ENCODE assay signal across 21 cellular contexts in the genomic region with DNA sequence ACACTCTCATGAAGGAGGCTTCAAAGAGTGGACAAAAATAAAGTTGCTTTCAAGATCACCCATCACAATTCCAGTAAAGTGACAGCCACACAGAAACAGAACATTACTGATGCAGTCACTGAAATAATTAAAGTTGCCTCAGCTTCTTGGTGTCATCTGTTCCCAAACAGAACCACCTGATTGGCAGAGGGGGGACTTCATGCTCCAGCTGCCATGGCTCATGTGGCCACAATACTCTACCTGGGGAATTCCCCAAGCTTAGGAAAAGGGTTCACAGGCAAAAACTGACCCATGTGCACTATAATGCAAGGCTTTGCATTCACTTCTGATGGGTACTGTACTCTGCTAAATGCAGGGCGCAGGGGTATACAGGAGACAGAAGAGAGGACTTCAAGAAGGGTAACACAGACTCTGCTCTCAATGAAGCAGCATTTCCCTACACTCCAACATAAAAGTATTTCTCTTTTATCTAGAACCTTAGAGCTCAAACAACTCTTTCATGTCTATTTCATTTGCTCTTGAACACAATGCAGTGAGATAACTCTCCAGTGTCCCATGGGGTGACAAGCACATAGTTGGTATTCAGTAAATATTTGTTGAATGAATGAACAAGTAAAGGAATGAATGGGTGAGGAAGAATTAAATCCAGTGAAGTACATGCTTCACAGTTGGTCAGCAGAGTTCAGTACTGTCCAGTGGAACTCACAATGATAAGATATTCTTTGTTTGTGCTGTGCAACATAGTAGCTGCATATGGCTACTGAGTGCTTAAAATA. TPM values are rescaled to one million over a fixed set of nuclear protein-coding genes. Genes with fewer than 3 reads are reported as not detected.
DNase-seq lines count a peak whose midpoint lies in the region; ATAC-seq and TF ChIP-seq lines count a peak whose summit lies in the region.
"Had no signal": no experiment of that assay in that cellular context is flagged by ENCODE, and none has a peak within 500 bp of the region (broad histone marks: within the 10 kb centered on the region; RNA-seq: fewer than 3 reads in every experiment).

No MANE protein-coding gene starts in this region.

- no peak overlapping the region for H3K4me3 Mint-ChIP-seq in activated naive CD4-positive, alpha-beta T cell treated with anti-CD3 and anti-CD28 coated beads for 36 hours
- H3K4me3 Mint-ChIP-seq in stimulated activated memory B cell treated with anti-CD40 and anti-IgM and Interleukin-4, amounts not matched to agents 10 μg/mL and 1 μg/mL and 100 μg/mL, for 72 hours = no peak overlapping the region
- H3K4me3 Mint-ChIP-seq in immature natural killer cell = no peak overlapping the region
- H3K4me3 Mint-ChIP-seq: activated T-cell treated with anti-CD3 and anti-CD28 coated beads, Interleukin-2, amount 50 U/mL, for 4 hours; CD4-positive, alpha-beta T cell; HFFc6; stimulated activated naive CD8-positive, alpha-beta T cell treated with anti-CD3 and anti-CD28 coated beads, Interleukin-15, Interleukin-2, amounts not matched to agents 100 ng/mL and 50 ng/mL, for 24 hours had no signal

- CTCF ChIA-PET in activated naive CD4-positive, alpha-beta T cell treated with anti-CD3 and anti-CD28 coated beads for 36 hours (lab: Charles Lee) = interaction anchor here (0.7 to 1.0 kb wide), 3 partner anchors 8 to 10 kb away, joined by 3 to 6 read pairs (median 3); a partner anchor contains a TSS

- no peak for TF ChIP-seq CTCF in GM20000 (IDR thresholded peaks at IDR 0.05; ENCODE audit: extremely low read depth, missing control alignments)

- peaks cover 1% of the 10 kb centered on the region for H3K27me3 Mint-ChIP-seq in activated naive CD4-positive, alpha-beta T cell treated with anti-CD3 and anti-CD28 coated beads for 36 hours (ENCODE audit: low read depth)
- H3K27me3 Mint-ChIP-seq in stimulated activated memory B cell treated with anti-CD40 and anti-IgM and Interleukin-4, amounts not matched to agents 10 μg/mL and 1 μg/mL and 100 μg/mL, for 72 hours = peaks cover 13% of the 10 kb centered on the region
- peaks cover 0 to 10% (median 5%) of the 10 kb centered on the region in 3 donors for H3K27me3 Mint-ChIP-seq in immature natural killer cell (ENCODE audit: low read depth in 3 of 3)
- H3K27me3 Mint-ChIP-seq: CD4-positive, alpha-beta T cell had no signal

- no peaks in the 10 kb centered on the region for H3K36me3 Mint-ChIP-seq in activated naive CD4-positive, alpha-beta T cell treated with anti-CD3 and anti-CD28 coated beads for 36 hours (ENCODE audit: low read depth)
- no peaks in the 10 kb centered on the region for H3K36me3 Mint-ChIP-seq in stimulated activated memory B cell treated with anti-CD40 and anti-IgM and Interleukin-4, amounts not matched to agents 10 μg/mL and 1 μg/mL and 100 μg/mL, for 72 hours
- no peaks in the 10 kb centered on the region for H3K36me3 Mint-ChIP-seq in immature natural killer cell

- peak; percentile 60 for ATAC-seq in stimulated activated memory B cell treated with anti-CD40 and anti-IgM and Interleukin-4, amounts not matched to agents 10 μg/mL and 1 μg/mL and 100 μg/mL, for 72 hours
- ATAC-seq: activated T-cell treated with anti-CD3 and anti-CD28 coated beads, Interleukin-2, amount 50 U/mL, for 4 hours had no signal

- H3K27ac Mint-ChIP-seq in activated naive CD4-positive, alpha-beta T cell treated with anti-CD3 and anti-CD28 coated beads for 36 hours = no peak overlapping the region
- no peak overlapping the region for H3K27ac Mint-ChIP-seq in stimulated activated memory B cell treated with anti-CD40 and anti-IgM and Interleukin-4, amounts not matched to agents 10 μg/mL and 1 μg/mL and 100 μg/mL, for 72 hours
- H3K27ac Mint-ChIP-seq in immature natural killer cell = no peak overlapping the region
- H3K27ac Mint-ChIP-seq: CD4-positive, alpha-beta T cell; HFFc6 had no signal

- H3K4me1 Mint-ChIP-seq in activated naive CD4-positive, alpha-beta T cell treated with anti-CD3 and anti-CD28 coated beads for 36 hours (ENCODE audit: low read depth) = peaks cover 29% of the 10 kb centered on the region
- H3K4me1 Mint-ChIP-seq in stimulated activated memory B cell treated with anti-CD40 and anti-IgM and Interleukin-4, amounts not matched to agents 10 μg/mL and 1 μg/mL and 100 μg/mL, for 72 hours = peaks cover 23% of the 10 kb centered on the region
- H3K4me1 Mint-ChIP-seq in immature natural killer cell = no peaks in the 10 kb centered on the region

- DNase-seq in activated naive CD4-positive, alpha-beta T cell treated with anti-CD3 and anti-CD28 coated beads for 36 hours = peak; percentile 21
- DNase-seq in activated naive CD4-positive, alpha-beta T cell (lab: John Stamatoyannopoulos, UW) = no peak
- DNase-seq in GM20000 (ENCODE audit: low spot score) (peak; percentile 27), NCI-H69 (lab: John Stamatoyannopoulos, UW) (peak; percentile 7), immature natural killer cell (no peak), hippocampal formation (lab: John Stamatoyannopoulos, UW) (no peak), germinal center (ENCODE audit: low spot score) (no peak)
- DNase-seq: activated CD4-positive, alpha-beta T cell treated with anti-CD3 and anti-CD28 coated beads for 4 hours; activated T-cell treated with anti-CD3 and anti-CD28 coated beads, Interleukin-2, amount 50 U/mL, for 4 hours; amniotic stem cell; CD4-positive, alpha-beta T cell; EL; HFFc6; left ventricle myocardium inferior; NCI-H1694; NCI-H510A; posterior cingulate gyrus; T-helper 9 cell; uterus had no signal

- H3K9me3 Mint-ChIP-seq in activated naive CD4-positive, alpha-beta T cell treated with anti-CD3 and anti-CD28 coated beads for 36 hours = no peaks in the 10 kb centered on the region
- no peaks in the 10 kb centered on the region for H3K9me3 Mint-ChIP-seq in stimulated activated memory B cell treated with anti-CD40 and anti-IgM and Interleukin-4, amounts not matched to agents 10 μg/mL and 1 μg/mL and 100 μg/mL, for 72 hours
- H3K9me3 Mint-ChIP-seq in immature natural killer cell = no peaks in the 10 kb centered on the region
- H3K9me3 Mint-ChIP-seq: activated T-cell treated with anti-CD3 and anti-CD28 coated beads, Interleukin-2, amount 50 U/mL, for 4 hours; CD4-positive, alpha-beta T cell; HFFc6; stimulated activated naive CD8-positive, alpha-beta T cell treated with anti-CD3 and anti-CD28 coated beads, Interleukin-15, Interleukin-2, amounts not matched to agents 100 ng/mL and 50 ng/mL, for 24 hours had no signal

- intact Hi-C loops in activated naive CD4-positive, alpha-beta T cell treated with anti-CD3 and anti-CD28 coated beads for 36 hours (cut with micrococcal nuclease) = no loop called here

RNA-seq across cellular contexts. Expression of a gene that starts 8.6 kb away (rescaled TPM):
- total RNA-seq in activated naive CD4-positive, alpha-beta T cell treated with anti-CD3 and anti-CD28 coated beads for 36 hours = 100 to 1,000 TPM; 106 to 115 TPM
- polyA plus RNA-seq in immature natural killer cell = 10 to 100 TPM; 35.4 to 85.5 (median 70.4) TPM

Comparison
In these comparisons a context has a peak if more than half of its experiments do, and no peak if none do; other contexts are left out.
1. DNase-seq: peak in activated naive CD4-positive, alpha-beta T cell treated with anti-CD3 and anti-CD28 coated beads for 36 hours (single experiment), GM20000 (single experiment) and NCI-H69 (single experiment); none in activated naive CD4-positive, alpha-beta T cell (0 of 4), immature natural killer cell (0 of 3), hippocampal formation (0 of 2) and germinal center (single experiment).